ENCODE assay signal across 2 cellular contexts in the genomic region with DNA sequence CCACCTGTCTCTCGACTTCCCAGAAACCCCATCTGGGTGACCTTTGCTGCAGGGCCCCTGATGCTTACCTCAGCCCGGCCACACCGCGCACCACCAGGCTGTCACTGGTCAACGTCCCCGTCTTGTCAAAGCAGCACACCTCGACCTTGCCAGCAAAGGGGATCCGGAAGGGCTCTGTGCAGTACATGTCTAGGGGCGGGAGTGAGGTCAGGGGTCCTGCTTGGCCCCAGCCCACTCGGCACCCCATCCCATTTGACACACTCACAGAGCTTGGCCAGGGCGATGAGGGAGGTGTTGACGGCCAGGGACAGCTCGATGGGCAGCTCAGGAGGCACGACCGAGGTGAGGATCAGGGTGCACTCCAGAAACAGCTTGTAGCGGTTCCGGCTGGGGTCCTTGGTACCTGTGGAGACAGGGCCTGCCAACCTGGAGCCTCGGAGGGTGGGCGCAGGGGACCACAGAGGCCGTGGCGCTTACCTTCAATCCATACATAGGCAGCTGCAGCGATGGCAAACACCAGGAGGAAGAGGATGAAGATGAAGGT.
TF ChIP-seq lines count a peak whose summit lies in the region.

No MANE protein-coding gene starts in this region.

TF ChIP-seq in SK-N-SH treated with all-trans-retinoic acid at 6 μM for 48 hours, 23 proteins besides CTCF, POLR2A, EP300 and RAD21 (continued from another document):
- TF ChIP-seq, protein P1, sequence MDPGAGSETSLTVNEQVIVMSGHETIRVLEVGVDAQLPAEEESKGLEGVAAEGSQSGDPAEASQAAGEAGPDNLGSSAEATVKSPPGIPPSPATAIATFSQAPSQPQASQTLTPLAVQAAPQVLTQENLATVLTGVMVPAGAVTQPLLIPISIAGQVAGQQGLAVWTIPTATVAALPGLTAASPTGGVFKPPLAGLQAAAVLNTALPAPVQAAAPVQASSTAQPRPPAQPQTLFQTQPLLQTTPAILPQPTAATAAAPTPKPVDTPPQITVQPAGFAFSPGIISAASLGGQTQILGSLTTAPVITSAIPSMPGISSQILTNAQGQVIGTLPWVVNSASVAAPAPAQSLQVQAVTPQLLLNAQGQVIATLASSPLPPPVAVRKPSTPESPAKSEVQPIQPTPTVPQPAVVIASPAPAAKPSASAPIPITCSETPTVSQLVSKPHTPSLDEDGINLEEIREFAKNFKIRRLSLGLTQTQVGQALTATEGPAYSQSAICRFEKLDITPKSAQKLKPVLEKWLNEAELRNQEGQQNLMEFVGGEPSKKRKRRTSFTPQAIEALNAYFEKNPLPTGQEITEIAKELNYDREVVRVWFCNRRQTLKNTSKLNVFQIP (CRISPR knock-in tag; IDR thresholded peaks at IDR 0.05; ENCODE audit: borderline replicate concordance, low read depth) = no peak
- TF ChIP-seq, protein P2, sequence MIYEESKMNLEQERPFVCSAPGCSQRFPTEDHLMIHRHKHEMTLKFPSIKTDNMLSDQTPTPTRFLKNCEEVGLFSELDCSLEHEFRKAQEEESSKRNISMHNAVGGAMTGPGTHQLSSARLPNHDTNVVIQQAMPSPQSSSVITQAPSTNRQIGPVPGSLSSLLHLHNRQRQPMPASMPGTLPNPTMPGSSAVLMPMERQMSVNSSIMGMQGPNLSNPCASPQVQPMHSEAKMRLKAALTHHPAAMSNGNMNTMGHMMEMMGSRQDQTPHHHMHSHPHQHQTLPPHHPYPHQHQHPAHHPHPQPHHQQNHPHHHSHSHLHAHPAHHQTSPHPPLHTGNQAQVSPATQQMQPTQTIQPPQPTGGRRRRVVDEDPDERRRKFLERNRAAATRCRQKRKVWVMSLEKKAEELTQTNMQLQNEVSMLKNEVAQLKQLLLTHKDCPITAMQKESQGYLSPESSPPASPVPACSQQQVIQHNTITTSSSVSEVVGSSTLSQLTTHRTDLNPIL (CRISPR knock-in tag; IDR thresholded peaks at IDR 0.05; ENCODE audit: low read depth) = no peak
- TF ChIP-seq ISL1 (CRISPR knock-in tag; IDR thresholded peaks at IDR 0.05) (no peak), ZC3H10 (CRISPR knock-in tag; IDR thresholded peaks at IDR 0.05) (no peak), ZNF70 (CRISPR knock-in tag; IDR thresholded peaks at IDR 0.05) (no peak)

TF ChIP-seq in HEK293, 187 proteins besides CTCF, POLR2A, EP300 and RAD21 (continued from another document):
- TF ChIP-seq, protein P3, sequence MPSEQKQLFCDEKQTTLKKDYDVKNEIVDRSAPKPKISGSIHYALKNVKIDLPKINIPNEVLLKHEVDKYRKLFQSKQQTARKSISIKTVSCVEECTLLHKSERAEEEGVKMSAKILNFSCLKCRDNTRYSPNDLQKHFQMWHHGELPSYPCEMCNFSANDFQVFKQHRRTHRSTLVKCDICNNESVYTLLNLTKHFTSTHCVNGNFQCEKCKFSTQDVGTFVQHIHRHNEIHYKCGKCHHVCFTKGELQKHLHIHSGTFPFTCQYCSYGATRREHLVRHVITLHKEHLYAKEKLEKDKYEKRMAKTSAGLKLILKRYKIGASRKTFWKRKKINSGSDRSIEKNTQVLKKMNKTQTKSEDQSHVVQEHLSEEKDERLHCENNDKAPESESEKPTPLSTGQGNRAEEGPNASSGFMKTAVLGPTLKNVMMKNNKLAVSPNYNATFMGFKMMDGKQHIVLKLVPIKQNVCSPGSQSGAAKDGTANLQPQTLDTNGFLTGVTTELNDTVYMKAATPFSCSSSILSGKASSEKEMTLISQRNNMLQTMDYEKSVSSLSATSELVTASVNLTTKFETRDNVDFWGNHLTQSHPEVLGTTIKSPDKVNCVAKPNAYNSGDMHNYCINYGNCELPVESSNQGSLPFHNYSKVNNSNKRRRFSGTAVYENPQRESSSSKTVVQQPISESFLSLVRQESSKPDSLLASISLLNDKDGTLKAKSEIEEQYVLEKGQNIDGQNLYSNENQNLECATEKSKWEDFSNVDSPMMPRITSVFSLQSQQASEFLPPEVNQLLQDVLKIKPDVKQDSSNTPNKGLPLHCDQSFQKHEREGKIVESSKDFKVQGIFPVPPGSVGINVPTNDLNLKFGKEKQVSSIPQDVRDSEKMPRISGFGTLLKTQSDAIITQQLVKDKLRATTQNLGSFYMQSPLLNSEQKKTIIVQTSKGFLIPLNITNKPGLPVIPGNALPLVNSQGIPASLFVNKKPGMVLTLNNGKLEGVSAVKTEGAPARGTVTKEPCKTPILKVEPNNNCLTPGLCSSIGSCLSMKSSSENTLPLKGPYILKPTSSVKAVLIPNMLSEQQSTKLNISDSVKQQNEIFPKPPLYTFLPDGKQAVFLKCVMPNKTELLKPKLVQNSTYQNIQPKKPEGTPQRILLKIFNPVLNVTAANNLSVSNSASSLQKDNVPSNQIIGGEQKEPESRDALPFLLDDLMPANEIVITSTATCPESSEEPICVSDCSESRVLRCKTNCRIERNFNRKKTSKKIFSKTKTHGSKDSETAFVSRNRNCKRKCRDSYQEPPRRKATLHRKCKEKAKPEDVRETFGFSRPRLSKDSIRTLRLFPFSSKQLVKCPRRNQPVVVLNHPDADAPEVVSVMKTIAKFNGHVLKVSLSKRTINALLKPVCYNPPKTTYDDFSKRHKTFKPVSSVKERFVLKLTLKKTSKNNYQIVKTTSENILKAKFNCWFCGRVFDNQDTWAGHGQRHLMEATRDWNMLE (tag by site-specific recombination; conservative IDR thresholded peaks at IDR 0.05; ENCODE audit: low read depth) = no peak
- TF ChIP-seq ZNF19 (tag by site-specific recombination; IDR thresholded peaks at IDR 0.05; ENCODE audit: low read depth) = no peak
- no peak for TF ChIP-seq ZFP41 (tag by site-specific recombination; IDR thresholded peaks at IDR 0.05; ENCODE audit: borderline replicate concordance)
